In genomic region chr10:4485611-4486010, GRCh38 we compare ENCODE assay signal across 33 cellular contexts.
DNase-seq lines count a peak whose midpoint lies in the region; ATAC-seq and TF ChIP-seq lines count a peak whose summit lies in the region.
"Had no signal": no experiment of that assay in that cellular context is flagged by ENCODE, and none has a peak within 500 bp of the region (broad histone marks: within the 10 kb centered on the region; RNA-seq: fewer than 3 reads in every experiment).

No MANE protein-coding gene starts in this region.

- H3F3A ChIP-seq in smooth muscle cell (ENCODE audit: low read depth): no peaks in the 10 kb centered on the region

- DNase-seq in amniotic epithelial cell (ENCODE audit: low read depth): peak; percentile 54
- DNase-seq in fibroblast of villous mesenchyme (ENCODE audit: low read depth): peak; percentile 60
- no peak for DNase-seq in smooth muscle cell (lab: John Stamatoyannopoulos, UW; ENCODE audit: unreplicated experiment)
- DNase-seq in SJCRH30: no peak
- no peak for DNase-seq in GM20000 (ENCODE audit: low spot score)
- DNase-seq in stimulated activated effector memory CD8-positive, alpha-beta T cell treated with anti-CD3 and anti-CD28 coated beads, Interleukin-12 subunit alpha, Interleukin-12 subunit beta, amount 100 ng/mL, for 72 hours (ENCODE audit: low spot score in 2 of 2): no peak
- DNase-seq: 8988T; ACHN; AML-193; BE2C; C1 segment of cervical spinal cord; Caco-2; Calu3; CD4-positive, alpha-beta memory T cell; CD4-positive, alpha-beta T cell; CD4-positive, CD25-positive, alpha-beta regulatory T cell; CD8-positive, alpha-beta memory T cell; CD8-positive, alpha-beta T cell; COR-L47; DMS 273 treated with DMSO at 0.1 percent for 48 hours; DMS153; DMS53; DMS79; DMS79 treated with DMSO at 0.1 percent for 48 hours; DND-41; EL had no signal

- H3K27me3 ChIP-seq in smooth muscle cell (ENCODE audit: low read depth) (no peaks in the 10 kb centered on the region), SJCRH30 (no peaks in the 10 kb centered on the region)
- H3K27me3 ChIP-seq: BE2C; BLaER1; BLaER1 treated with 17β-estradiol and CSF1 and Interleukin-3, amounts not matched to agents 10 nM and 100 nM had no signal

- no peak overlapping the region for H3K9ac ChIP-seq in smooth muscle cell (ENCODE audit: low read depth)
- H3K9ac ChIP-seq: BLaER1; BLaER1 treated with 17β-estradiol and CSF1 and Interleukin-3, amounts not matched to agents 10 nM and 100 nM had no signal

- H3K27ac ChIP-seq in smooth muscle cell (ENCODE audit: low read depth) (no peak overlapping the region), SJCRH30 (no peak overlapping the region)
- H3K27ac ChIP-seq: 22Rv1; A549; BLaER1; BLaER1 treated with 17β-estradiol and CSF1 and Interleukin-3, amounts not matched to agents 10 nM and 100 nM; C4-2B had no signal

- H3K4me2 ChIP-seq in smooth muscle cell: peak overlapping the region; percentile 38
- H3K4me2 ChIP-seq: A549; BLaER1; BLaER1 treated with 17β-estradiol and CSF1 and Interleukin-3, amounts not matched to agents 10 nM and 100 nM had no signal

- no peak overlapping the region for H3K27ac Mint-ChIP-seq in stimulated activated effector memory CD8-positive, alpha-beta T cell treated with anti-CD3 and anti-CD28 coated beads, Interleukin-12 subunit alpha, Interleukin-12 subunit beta, amount 100 ng/mL, for 72 hours
- H3K27ac Mint-ChIP-seq: B cell; CD14-positive monocyte; CD4-positive, alpha-beta T cell; CD8-positive, alpha-beta memory T cell; CD8-positive, alpha-beta T cell had no signal

- H3K4me3 Mint-ChIP-seq in stimulated activated effector memory CD8-positive, alpha-beta T cell treated with anti-CD3 and anti-CD28 coated beads, Interleukin-12 subunit alpha, Interleukin-12 subunit beta, amount 100 ng/mL, for 72 hours: no peak overlapping the region
- H3K4me3 Mint-ChIP-seq: B cell; CD14-positive monocyte; CD4-positive, alpha-beta memory T cell; CD4-positive, alpha-beta T cell; CD4-positive, CD25-positive, alpha-beta regulatory T cell; CD8-positive, alpha-beta memory T cell; CD8-positive, alpha-beta T cell had no signal

- H3K36me3 ChIP-seq in smooth muscle cell (ENCODE audit: low read depth) (no peaks in the 10 kb centered on the region), SJCRH30 (no peaks in the 10 kb centered on the region)
- H3K36me3 ChIP-seq: BE2C; BLaER1; BLaER1 treated with 17β-estradiol and CSF1 and Interleukin-3, amounts not matched to agents 10 nM and 100 nM had no signal

- H3K4me1 ChIP-seq in smooth muscle cell (ENCODE audit: low read depth) (no peaks in the 10 kb centered on the region), SJCRH30 (no peaks in the 10 kb centered on the region)
- H3K4me1 ChIP-seq: A549; BE2C; BLaER1; BLaER1 treated with 17β-estradiol and CSF1 and Interleukin-3, amounts not matched to agents 10 nM and 100 nM; Caco-2 had no signal

- H3K4me3 ChIP-seq in fibroblast of villous mesenchyme (ENCODE audit: low read depth, low read length): no peak overlapping the region
- H3K4me3 ChIP-seq in smooth muscle cell: no peak overlapping the region
- no peak overlapping the region for H3K4me3 ChIP-seq in SJCRH30
- H3K4me3 ChIP-seq: A549; BLaER1; BLaER1 treated with 17β-estradiol and CSF1 and Interleukin-3, amounts not matched to agents 10 nM and 100 nM had no signal

- H3K4me1 Mint-ChIP-seq in stimulated activated effector memory CD8-positive, alpha-beta T cell treated with anti-CD3 and anti-CD28 coated beads, Interleukin-12 subunit alpha, Interleukin-12 subunit beta, amount 100 ng/mL, for 72 hours: no peaks in the 10 kb centered on the region
- H3K4me1 Mint-ChIP-seq: B cell; CD14-positive monocyte; CD4-positive, alpha-beta memory T cell; CD8-positive, alpha-beta memory T cell had no signal

- no peaks in the 10 kb centered on the region for H3K36me3 Mint-ChIP-seq in stimulated activated effector memory CD8-positive, alpha-beta T cell treated with anti-CD3 and anti-CD28 coated beads, Interleukin-12 subunit alpha, Interleukin-12 subunit beta, amount 100 ng/mL, for 72 hours
- H3K36me3 Mint-ChIP-seq: CD14-positive monocyte; CD4-positive, alpha-beta memory T cell; CD4-positive, CD25-positive, alpha-beta regulatory T cell; CD8-positive, alpha-beta memory T cell; CD8-positive, alpha-beta T cell had no signal

- WGBS in smooth muscle cell (ENCODE audit: low lambda C conversion rate): 27% methylated on average over 3 of the region's 3 CpGs

- H3K9me3 Mint-ChIP-seq in stimulated activated effector memory CD8-positive, alpha-beta T cell treated with anti-CD3 and anti-CD28 coated beads, Interleukin-12 subunit alpha, Interleukin-12 subunit beta, amount 100 ng/mL, for 72 hours: no peaks in the 10 kb centered on the region
- H3K9me3 Mint-ChIP-seq: CD4-positive, alpha-beta memory T cell; CD4-positive, alpha-beta T cell; CD4-positive, CD25-positive, alpha-beta regulatory T cell; CD8-positive, alpha-beta memory T cell; CD8-positive, alpha-beta T cell had no signal

- TF ChIP-seq CTCF in fibroblast of villous mesenchyme (IDR thresholded peaks at IDR 0.05; ENCODE audit: insufficient read depth, low read depth, low read length): no peak
- no peak for TF ChIP-seq CTCF in smooth muscle cell (IDR thresholded peaks at IDR 0.05; ENCODE audit: borderline replicate concordance, insufficient read depth, poor library complexity, severe bottlenecking)
- no peak for TF ChIP-seq CTCF in GM20000 (IDR thresholded peaks at IDR 0.05; ENCODE audit: extremely low read depth, missing control alignments)

- no peaks in the 10 kb centered on the region for H4K20me1 ChIP-seq in smooth muscle cell (ENCODE audit: low read depth)
- H4K20me1 ChIP-seq: BLaER1; BLaER1 treated with 17β-estradiol and CSF1 and Interleukin-3, amounts not matched to agents 10 nM and 100 nM had no signal

- H3K9me3 ChIP-seq in smooth muscle cell (replicated peaks; ENCODE audit: low read depth): no peaks in the 10 kb centered on the region
- H3K9me3 ChIP-seq in SJCRH30 (replicated peaks): no peaks in the 10 kb centered on the region
- H3K9me3 ChIP-seq: A549, BE2C, BLaER1, Caco-2 had no signal

- ATAC-seq in stimulated activated effector memory CD8-positive, alpha-beta T cell treated with anti-CD3 and anti-CD28 coated beads, Interleukin-12 subunit alpha, Interleukin-12 subunit beta, amount 100 ng/mL, for 72 hours: no peak
- ATAC-seq: A549; CD8-positive, alpha-beta T cell had no signal

- no peak overlapping the region for H2AFZ ChIP-seq in smooth muscle cell (ENCODE audit: low read depth)

- no peaks in the 10 kb centered on the region for H3K79me2 ChIP-seq in smooth muscle cell (ENCODE audit: low read depth)

Comparison
In these comparisons a context has a peak if more than half of its experiments do, and no peak if none do; other contexts are left out.
1. DNase-seq: peak in amniotic epithelial cell (single experiment) and fibroblast of villous mesenchyme (single experiment); none in smooth muscle cell (single experiment), SJCRH30 (0 of 2), GM20000 (single experiment) and stimulated activated effector memory CD8-positive, alpha-beta T cell treated with anti-CD3 and anti-CD28 coated beads, Interleukin-12 subunit alpha, Interleukin-12 subunit beta, amount 100 ng/mL, for 72 hours (0 of 2).